In genomic region chr1:17607644-17608581, GRCh38 we compare ENCODE assay signal across 1 cellular context.
TF ChIP-seq lines count a peak whose summit lies in the region.

No MANE protein-coding gene starts in this region.

TF ChIP-seq in H1, 55 proteins besides CTCF, POLR2A, EP300 and RAD21:
- TF ChIP-seq RBBP5 (IDR thresholded peaks at IDR 0.05; ENCODE audit: borderline replicate concordance, low read depth, low read length), result no peak
- TF ChIP-seq TAF1 (IDR thresholded peaks at IDR 0.05; ENCODE audit: low read depth, low read length), result no peak
- no peak for TF ChIP-seq TCF12 (IDR thresholded peaks at IDR 0.05; ENCODE audit: low read depth, low read length)
- TF ChIP-seq CBX5 (IDR thresholded peaks at IDR 0.05; ENCODE audit: low read depth, low read length), result no peak
- TF ChIP-seq FOSL1 (IDR thresholded peaks at IDR 0.05; ENCODE audit: insufficient read depth, low read depth, low read length), result no peak
- TF ChIP-seq SRF (IDR thresholded peaks at IDR 0.05; ENCODE audit: low read depth, low read length), result no peak
- no peak for TF ChIP-seq CBX8 (IDR thresholded peaks at IDR 0.05; ENCODE audit: borderline replicate concordance, low read depth, low read length)
- TF ChIP-seq CHD1 (IDR thresholded peaks at IDR 0.05; ENCODE audit: low read depth, low read length), result no peak
- no peak for TF ChIP-seq KDM5A (IDR thresholded peaks at IDR 0.05; ENCODE audit: low read length)
